Comparison of ENCODE assay signal across 8 cellular contexts in genomic region chr11:10592331-10592730, GRCh38. TPM values are rescaled to one million over a fixed set of nuclear protein-coding genes. Genes with fewer than 3 reads are reported as not detected.
DNase-seq lines count a peak whose midpoint lies in the region; ATAC-seq and TF ChIP-seq lines count a peak whose summit lies in the region.

No MANE protein-coding gene starts in this region.

- no peak overlapping the region for H3K4me2 ChIP-seq in hepatocyte

- TF ChIP-seq CTCF in hepatocyte (IDR thresholded peaks at IDR 0.05; ENCODE audit: poor library complexity) (no peak), type B pancreatic cell (conservative IDR thresholded peaks at IDR 0.05) (no peak)

- peak overlapping the region; percentile 64 for H3K27ac ChIP-seq in hepatocyte

- H4K20me1 ChIP-seq in hepatocyte (ENCODE audit: insufficient read depth, poor library complexity, severe bottlenecking), result no peaks in the 10 kb centered on the region

- WGBS in hepatocyte (ENCODE audit: low lambda C conversion rate, missing lambda C conversion rate), result 57% methylated on average over 2 of the region's 2 CpGs

- H3K9me3 ChIP-seq in hepatocyte (ENCODE audit: low read depth), result no peaks in the 10 kb centered on the region

- no peaks in the 10 kb centered on the region for H3K27me3 Mint-ChIP-seq in type B pancreatic cell

- ATAC-seq in GM18498 (IDR thresholded peaks at IDR 0.05; ENCODE audit: unreplicated experiment) (no peak), GM18907 (IDR thresholded peaks at IDR 0.05; ENCODE audit: unreplicated experiment) (no peak)

- no peaks in the 10 kb centered on the region for H3K27me3 ChIP-seq in hepatocyte

- no peak overlapping the region for H3K4me3 ChIP-seq in hepatocyte

- no peaks in the 10 kb centered on the region for H3K36me3 Mint-ChIP-seq in type B pancreatic cell

- peaks cover 20% of the 10 kb centered on the region for H3K9me3 Mint-ChIP-seq in type B pancreatic cell

- no peak overlapping the region for H3K4me3 Mint-ChIP-seq in type B pancreatic cell

- H3K36me3 ChIP-seq in hepatocyte (replicated peaks; ENCODE audit: insufficient read depth, low read depth), result no peaks in the 10 kb centered on the region

- H2AFZ ChIP-seq in hepatocyte, result no peak overlapping the region

- peaks cover under 1% of the 10 kb centered on the region for H3K4me1 ChIP-seq in hepatocyte (ENCODE audit: insufficient read depth)

- H3K27ac Mint-ChIP-seq in type B pancreatic cell, result peak overlapping the region; percentile 95

- no peaks in the 10 kb centered on the region for H3K9me2 ChIP-seq in hepatocyte (replicated peaks; ENCODE audit: insufficient read depth)

- H3K79me2 ChIP-seq in hepatocyte, result no peaks in the 10 kb centered on the region

- DNase-seq in SIG-M5 treated with dmso at 0.1 percent for 504 hours (lab: John Stamatoyannopoulos, UW; ENCODE audit: unreplicated experiment), result peak; percentile 75
- DNase-seq in SIG-M5 (lab: John Stamatoyannopoulos, UW), result no peak
- peak; percentile 46 for DNase-seq in amniotic stem cell (lab: John Stamatoyannopoulos, UW)
- DNase-seq in hepatocyte (ENCODE audit: low spot score), result peak; percentile 48
- DNase-seq in type B pancreatic cell (ENCODE audit: extremely low spot score, unreplicated experiment), result no peak
- no peak for DNase-seq in NCI-H748 (lab: John Stamatoyannopoulos, UW; ENCODE audit: unreplicated experiment)

- peaks cover 15% of the 10 kb centered on the region for H3K4me1 Mint-ChIP-seq in type B pancreatic cell (ENCODE audit: unreplicated experiment)

RNA-seq across cellular contexts. Expression of gene LYVE1, which starts 23.9 kb away (rescaled TPM):
- 4.5 and 9.1 TPM in 2 replicates for total RNA-seq in hepatocyte
- 2.9 and 4.3 TPM in 2 replicates for polyA plus RNA-seq in hepatocyte
- not detected in 2 replicates for total RNA-seq in type B pancreatic cell (ENCODE audit: low replicate concordance)

RNA-seq across cellular contexts. Expression of gene RNF141, which starts 51.3 kb away (rescaled TPM):
- total RNA-seq in hepatocyte (31.1 and 32.9 TPM in 2 replicates), type B pancreatic cell (ENCODE audit: low replicate concordance) (43.2 and 86.4 TPM in 2 replicates)
- polyA plus RNA-seq in hepatocyte, result 20.7 and 21.2 TPM in 2 replicates

Comparison
In these comparisons a context has a peak if more than half of its experiments do, and no peak if none do; other contexts are left out.
1. DNase-seq: peak in SIG-M5 treated with dmso at 0.1 percent for 504 hours (single experiment), amniotic stem cell (single experiment) and hepatocyte (single experiment); none in SIG-M5 (single experiment), type B pancreatic cell (single experiment) and NCI-H748 (single experiment).